17 cellular contexts compared by ENCODE assay signal in genomic region chr2:99879481-99879880, GRCh38.
DNase-seq lines count a peak whose midpoint lies in the region; ATAC-seq and TF ChIP-seq lines count a peak whose summit lies in the region.
"Had no signal": no experiment of that assay in that cellular context is flagged by ENCODE, and none has a peak within 500 bp of the region (broad histone marks: within the 10 kb centered on the region; RNA-seq: fewer than 3 reads in every experiment).

No MANE protein-coding gene starts in this region.

- no peak overlapping the region for H4K91ac ChIP-seq in mesenchymal stem cell (ENCODE audit: low read length)

- WGBS in mesenchymal stem cell: 8% methylated on average over 1 of the region's 4 CpGs
- 76% methylated on average over 4 of the region's 4 CpGs for WGBS in hepatocyte (ENCODE audit: low lambda C conversion rate, missing lambda C conversion rate)

- H3K79me2 ChIP-seq in hepatocyte (no peaks in the 10 kb centered on the region), OCI-LY7 (ENCODE audit: insufficient read depth, low read depth, low read length) (peaks cover 9% of the 10 kb centered on the region; the same call in 1 of the 2 replicates)

- H3K9ac ChIP-seq in mesenchymal stem cell (ENCODE audit: low read length): no peak overlapping the region

- intact Hi-C loops in OCI-LY7 (cut with micrococcal nuclease; ENCODE audit: unreplicated experiment): no loop called here

- no peak overlapping the region for H3K14ac ChIP-seq in mesenchymal stem cell (ENCODE audit: low read length in 2 of 2)

- H2BK15ac ChIP-seq in mesenchymal stem cell (ENCODE audit: low read depth, poor library complexity, severe bottlenecking): no peak overlapping the region

- peak overlapping the region; percentile 33 to 85 for H2BK12ac ChIP-seq in mesenchymal stem cell (ENCODE audit: low read length in 2 of 2)

- DNase-seq in COLO829 (ENCODE audit: low spot score): peak; percentile 45
- peak; percentile 76 for DNase-seq in M059J (ENCODE audit: low read depth)
- peak; percentile 49 for DNase-seq in astrocyte of the spinal cord (ENCODE audit: low read depth, low spot score)
- peak; percentile 49 for DNase-seq in mesenchymal stem cell
- DNase-seq in hepatocyte (ENCODE audit: low spot score): no peak
- DNase-seq in midbrain (lab: John Stamatoyannopoulos, UW): no peak
- DNase-seq in OCI-LY7 (ENCODE audit: low spot score): no peak
- DNase-seq: activated CD4-positive, alpha-beta T cell treated with anti-CD3 and anti-CD28 coated beads, Interleukin-2, amount 50 U/mL, for 48 hours; activated naive CD4-positive, alpha-beta T cell; anterior cingulate cortex; COR-L47; hippocampal formation; Kasumi-1; NCI-H1105 treated with DMSO at 0.1 percent for 48 hours; NCI-H526 treated with DMSO at 0.1 percent for 48 hours had no signal

- in situ Hi-C loops in astrocyte of the spinal cord (cut with HindIII; ENCODE audit: low sequenced_read_pairs): no loop called here

- no peak overlapping the region for H3K23ac ChIP-seq in mesenchymal stem cell (ENCODE audit: low read length in 2 of 2)

- H3K9me3 ChIP-seq in mesenchymal stem cell (ENCODE audit: control insufficient read depth, low read length): no peaks in the 10 kb centered on the region
- no peaks in the 10 kb centered on the region for H3K9me3 ChIP-seq in hepatocyte (ENCODE audit: low read depth)
- no peaks in the 10 kb centered on the region for H3K9me3 ChIP-seq in OCI-LY7 (ENCODE audit: low read length)

- no peak for TF ChIP-seq CTCF in astrocyte of the spinal cord (IDR thresholded peaks at IDR 0.05; ENCODE audit: low read depth, low read length)
- TF ChIP-seq CTCF in hepatocyte (IDR thresholded peaks at IDR 0.05; ENCODE audit: poor library complexity): no peak
- TF ChIP-seq CTCF in OCI-LY7 (conservative IDR thresholded peaks at IDR 0.05; ENCODE audit: low read length): no peak

- BruUV-seq in OCI-LY7 (replicated peaks; lab: Mats Ljungman, UMichigan): no TSS peak

- no peak overlapping the region for H3K4me3 ChIP-seq in astrocyte of the spinal cord (ENCODE audit: low read depth, low read length)
- no peak overlapping the region for H3K4me3 ChIP-seq in mesenchymal stem cell (ENCODE audit: insufficient read depth in 1 of 2, low read depth in 1 of 2, low read length in 2 of 2)
- H3K4me3 ChIP-seq in hepatocyte: no peak overlapping the region
- H3K4me3 ChIP-seq in OCI-LY7 (ENCODE audit: low read depth, low read length, poor library complexity, severe bottlenecking): no peak overlapping the region

- H2BK5ac ChIP-seq in mesenchymal stem cell (ENCODE audit: low read depth, low read length, poor library complexity, severe bottlenecking): no peak overlapping the region

- CTCF ChIA-PET in OCI-LY7 (lab: Charles Lee; ENCODE audit: unreplicated experiment): no interaction called here

- H3K27ac ChIP-seq in mesenchymal stem cell (ENCODE audit: low read length, poor library complexity, severe bottlenecking): peak overlapping the region; percentile 98
- H3K27ac ChIP-seq in hepatocyte: no peak overlapping the region
- H3K27ac ChIP-seq in OCI-LY7 (ENCODE audit: low read depth, low read length, poor library complexity, severe bottlenecking): no peak overlapping the region

- no peaks in the 10 kb centered on the region for H4K20me1 ChIP-seq in hepatocyte (ENCODE audit: insufficient read depth, poor library complexity, severe bottlenecking)
- no peaks in the 10 kb centered on the region for H4K20me1 ChIP-seq in OCI-LY7 (ENCODE audit: insufficient read depth, low read length)

- H3K4me2 ChIP-seq in mesenchymal stem cell (ENCODE audit: low read length, poor library complexity, severe bottlenecking): no peak overlapping the region
- no peak overlapping the region for H3K4me2 ChIP-seq in hepatocyte
- no peak overlapping the region for H3K4me2 ChIP-seq in OCI-LY7 (ENCODE audit: low read length)

- H4K8ac ChIP-seq in mesenchymal stem cell (ENCODE audit: low read length): no peak overlapping the region

- no peak overlapping the region for H2AK5ac ChIP-seq in mesenchymal stem cell (ENCODE audit: low read length, severe bottlenecking)

- ATAC-seq in HG02623 (IDR thresholded peaks at IDR 0.05; ENCODE audit: unreplicated experiment): no peak
- ATAC-seq: WTC11 had no signal

- peak overlapping the region; percentile 55 for H2BK120ac ChIP-seq in mesenchymal stem cell (ENCODE audit: low read depth, low read length)

- H3K18ac ChIP-seq in mesenchymal stem cell (ENCODE audit: low read depth in 1 of 2, low read length in 2 of 2): peak overlapping the region in 1 of 2 experiments; percentile 91

- H3K9me2 ChIP-seq in hepatocyte (replicated peaks; ENCODE audit: insufficient read depth) (no peaks in the 10 kb centered on the region), OCI-LY7 (ENCODE audit: insufficient read depth, low read length) (no peaks in the 10 kb centered on the region)

- H3K4ac ChIP-seq in mesenchymal stem cell (ENCODE audit: low read depth in 1 of 2, low read length in 2 of 2): peak overlapping the region in 1 of 2 experiments; percentile 42

- no peaks in the 10 kb centered on the region for H3K36me3 ChIP-seq in mesenchymal stem cell (ENCODE audit: control insufficient read depth in 1 of 2, insufficient read depth in 2 of 2, low read depth in 1 of 2, low read length in 2 of 2)
- no peaks in the 10 kb centered on the region for H3K36me3 ChIP-seq in hepatocyte (replicated peaks; ENCODE audit: insufficient read depth, low read depth)
- peaks cover 8% of the 10 kb centered on the region; the same call in 1 of the 2 replicates for H3K36me3 ChIP-seq in OCI-LY7 (ENCODE audit: insufficient read depth, low read length)

- POLR2A ChIA-PET in OCI-LY7 (lab: Charles Lee): interaction anchor here (0.5 to 1.5 kb wide), 3 partner anchors 8 to 508 kb away, joined by 3 read pairs; no protein-coding TSS in a partner anchor

- peaks cover 18% of the 10 kb centered on the region for H3K79me1 ChIP-seq in mesenchymal stem cell (replicated peaks; ENCODE audit: low read length, poor library complexity, severe bottlenecking)

- H3K4me1 ChIP-seq in mesenchymal stem cell (ENCODE audit: control insufficient read depth, insufficient read depth, low read depth, low read length) (peaks cover 14% of the 10 kb centered on the region), hepatocyte (ENCODE audit: insufficient read depth) (peaks cover 23% of the 10 kb centered on the region), OCI-LY7 (ENCODE audit: insufficient read depth, low read length, poor library complexity, severe bottlenecking) (peaks cover 69% of the 10 kb centered on the region)

- H3K27me3 ChIP-seq in mesenchymal stem cell (ENCODE audit: control insufficient read depth in 1 of 2, insufficient read depth in 1 of 2, low read length in 2 of 2): peaks cover 0 to 2% of the 10 kb centered on the region in 2 experiments
- H3K27me3 ChIP-seq in hepatocyte: no peaks in the 10 kb centered on the region

- H2AFZ ChIP-seq in mesenchymal stem cell (ENCODE audit: low read depth, low read length) (no peak overlapping the region), hepatocyte (no peak overlapping the region), OCI-LY7 (ENCODE audit: low read length) (no peak overlapping the region)

Comparison
In these comparisons a context has a peak if more than half of its experiments do, and no peak if none do; other contexts are left out.
1. DNase-seq: peak in COLO829 (single experiment), M059J (single experiment), astrocyte of the spinal cord (single experiment) and mesenchymal stem cell (single experiment); none in hepatocyte (single experiment), midbrain (single experiment) and OCI-LY7 (single experiment).